Comparison of ENCODE assay signal across 2 cellular contexts in the genomic region with DNA sequence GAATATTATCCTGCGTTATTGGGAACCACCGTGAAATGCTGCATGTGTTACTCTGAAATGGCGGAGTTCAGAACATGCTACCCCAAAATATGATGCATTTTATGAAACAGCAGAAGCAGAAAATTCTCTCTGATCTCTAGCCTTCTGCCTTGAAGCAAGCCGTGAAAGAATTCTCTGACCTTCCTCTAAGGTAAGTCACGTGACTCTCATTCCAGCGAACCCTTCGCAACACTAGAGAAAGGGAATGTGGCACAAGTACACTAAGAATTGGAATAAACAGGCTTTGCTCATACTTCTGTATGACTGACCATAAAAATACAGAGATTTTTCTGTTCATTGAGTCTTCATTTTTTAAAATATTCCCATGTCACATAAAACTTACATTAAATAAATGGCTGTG.
TF ChIP-seq lines count a peak whose summit lies in the region.

No MANE protein-coding gene starts in this region.

TF ChIP-seq in HepG2, 621 proteins besides CTCF, POLR2A, EP300 and RAD21:
- peak; percentile 77 for TF ChIP-seq RAD51 (IDR thresholded peaks at IDR 0.05; ENCODE audit: borderline replicate concordance)
- TF ChIP-seq, protein P1, sequence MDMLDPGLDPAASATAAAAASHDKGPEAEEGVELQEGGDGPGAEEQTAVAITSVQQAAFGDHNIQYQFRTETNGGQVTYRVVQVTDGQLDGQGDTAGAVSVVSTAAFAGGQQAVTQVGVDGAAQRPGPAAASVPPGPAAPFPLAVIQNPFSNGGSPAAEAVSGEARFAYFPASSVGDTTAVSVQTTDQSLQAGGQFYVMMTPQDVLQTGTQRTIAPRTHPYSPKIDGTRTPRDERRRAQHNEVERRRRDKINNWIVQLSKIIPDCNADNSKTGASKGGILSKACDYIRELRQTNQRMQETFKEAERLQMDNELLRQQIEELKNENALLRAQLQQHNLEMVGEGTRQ (IDR thresholded peaks at IDR 0.05; ENCODE audit: low read depth, low read length) = peak; percentile 62
- TF ChIP-seq, protein P1 (CRISPR knock-in tag; IDR thresholded peaks at IDR 0.05; ENCODE audit: borderline replicate concordance) = no peak
- TF ChIP-seq, protein P2, sequence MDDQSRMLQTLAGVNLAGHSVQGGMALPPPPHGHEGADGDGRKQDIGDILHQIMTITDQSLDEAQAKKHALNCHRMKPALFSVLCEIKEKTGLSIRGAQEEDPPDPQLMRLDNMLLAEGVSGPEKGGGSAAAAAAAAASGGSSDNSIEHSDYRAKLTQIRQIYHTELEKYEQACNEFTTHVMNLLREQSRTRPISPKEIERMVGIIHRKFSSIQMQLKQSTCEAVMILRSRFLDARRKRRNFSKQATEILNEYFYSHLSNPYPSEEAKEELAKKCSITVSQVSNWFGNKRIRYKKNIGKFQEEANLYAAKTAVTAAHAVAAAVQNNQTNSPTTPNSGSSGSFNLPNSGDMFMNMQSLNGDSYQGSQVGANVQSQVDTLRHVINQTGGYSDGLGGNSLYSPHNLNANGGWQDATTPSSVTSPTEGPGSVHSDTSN (CRISPR knock-in tag; IDR thresholded peaks at IDR 0.05; ENCODE audit: borderline replicate concordance) = no peak

TF ChIP-seq in H1, 55 proteins besides CTCF, POLR2A, EP300 and RAD21:
- TF ChIP-seq GABPA (IDR thresholded peaks at IDR 0.05; ENCODE audit: borderline replicate concordance, insufficient read depth, low read length) (no peak), BACH1 (IDR thresholded peaks at IDR 0.05; ENCODE audit: low read length) (no peak), CREB1 (IDR thresholded peaks at IDR 0.05) (no peak), SP2 (IDR thresholded peaks at IDR 0.05; ENCODE audit: low read length) (no peak), JUN (IDR thresholded peaks at IDR 0.05; ENCODE audit: low read depth, low read length) (no peak), POU5F1 (IDR thresholded peaks at IDR 0.05; ENCODE audit: low read depth, low read length) (no peak), NANOG (IDR thresholded peaks at IDR 0.05; ENCODE audit: insufficient read depth, low read depth, low read length, poor library complexity, severe bottlenecking) (no peak), TAF1 (IDR thresholded peaks at IDR 0.05; ENCODE audit: low read depth, low read length) (no peak), TEAD4 (IDR thresholded peaks at IDR 0.05; ENCODE audit: low read depth, low read length) (no peak), CHD2 (IDR thresholded peaks at IDR 0.05; ENCODE audit: low read length) (no peak), EZH2 (IDR thresholded peaks at IDR 0.05; ENCODE audit: low read depth, low read length, severe bottlenecking) (no peak), TCF12 (IDR thresholded peaks at IDR 0.05; ENCODE audit: low read depth, low read length) (no peak)
- TF ChIP-seq, protein P3, sequence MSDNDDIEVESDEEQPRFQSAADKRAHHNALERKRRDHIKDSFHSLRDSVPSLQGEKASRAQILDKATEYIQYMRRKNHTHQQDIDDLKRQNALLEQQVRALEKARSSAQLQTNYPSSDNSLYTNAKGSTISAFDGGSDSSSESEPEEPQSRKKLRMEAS (IDR thresholded peaks at IDR 0.05) = no peak
- TF ChIP-seq, protein P1 (IDR thresholded peaks at IDR 0.05; ENCODE audit: low read length) = no peak
- TF ChIP-seq, protein P4, sequence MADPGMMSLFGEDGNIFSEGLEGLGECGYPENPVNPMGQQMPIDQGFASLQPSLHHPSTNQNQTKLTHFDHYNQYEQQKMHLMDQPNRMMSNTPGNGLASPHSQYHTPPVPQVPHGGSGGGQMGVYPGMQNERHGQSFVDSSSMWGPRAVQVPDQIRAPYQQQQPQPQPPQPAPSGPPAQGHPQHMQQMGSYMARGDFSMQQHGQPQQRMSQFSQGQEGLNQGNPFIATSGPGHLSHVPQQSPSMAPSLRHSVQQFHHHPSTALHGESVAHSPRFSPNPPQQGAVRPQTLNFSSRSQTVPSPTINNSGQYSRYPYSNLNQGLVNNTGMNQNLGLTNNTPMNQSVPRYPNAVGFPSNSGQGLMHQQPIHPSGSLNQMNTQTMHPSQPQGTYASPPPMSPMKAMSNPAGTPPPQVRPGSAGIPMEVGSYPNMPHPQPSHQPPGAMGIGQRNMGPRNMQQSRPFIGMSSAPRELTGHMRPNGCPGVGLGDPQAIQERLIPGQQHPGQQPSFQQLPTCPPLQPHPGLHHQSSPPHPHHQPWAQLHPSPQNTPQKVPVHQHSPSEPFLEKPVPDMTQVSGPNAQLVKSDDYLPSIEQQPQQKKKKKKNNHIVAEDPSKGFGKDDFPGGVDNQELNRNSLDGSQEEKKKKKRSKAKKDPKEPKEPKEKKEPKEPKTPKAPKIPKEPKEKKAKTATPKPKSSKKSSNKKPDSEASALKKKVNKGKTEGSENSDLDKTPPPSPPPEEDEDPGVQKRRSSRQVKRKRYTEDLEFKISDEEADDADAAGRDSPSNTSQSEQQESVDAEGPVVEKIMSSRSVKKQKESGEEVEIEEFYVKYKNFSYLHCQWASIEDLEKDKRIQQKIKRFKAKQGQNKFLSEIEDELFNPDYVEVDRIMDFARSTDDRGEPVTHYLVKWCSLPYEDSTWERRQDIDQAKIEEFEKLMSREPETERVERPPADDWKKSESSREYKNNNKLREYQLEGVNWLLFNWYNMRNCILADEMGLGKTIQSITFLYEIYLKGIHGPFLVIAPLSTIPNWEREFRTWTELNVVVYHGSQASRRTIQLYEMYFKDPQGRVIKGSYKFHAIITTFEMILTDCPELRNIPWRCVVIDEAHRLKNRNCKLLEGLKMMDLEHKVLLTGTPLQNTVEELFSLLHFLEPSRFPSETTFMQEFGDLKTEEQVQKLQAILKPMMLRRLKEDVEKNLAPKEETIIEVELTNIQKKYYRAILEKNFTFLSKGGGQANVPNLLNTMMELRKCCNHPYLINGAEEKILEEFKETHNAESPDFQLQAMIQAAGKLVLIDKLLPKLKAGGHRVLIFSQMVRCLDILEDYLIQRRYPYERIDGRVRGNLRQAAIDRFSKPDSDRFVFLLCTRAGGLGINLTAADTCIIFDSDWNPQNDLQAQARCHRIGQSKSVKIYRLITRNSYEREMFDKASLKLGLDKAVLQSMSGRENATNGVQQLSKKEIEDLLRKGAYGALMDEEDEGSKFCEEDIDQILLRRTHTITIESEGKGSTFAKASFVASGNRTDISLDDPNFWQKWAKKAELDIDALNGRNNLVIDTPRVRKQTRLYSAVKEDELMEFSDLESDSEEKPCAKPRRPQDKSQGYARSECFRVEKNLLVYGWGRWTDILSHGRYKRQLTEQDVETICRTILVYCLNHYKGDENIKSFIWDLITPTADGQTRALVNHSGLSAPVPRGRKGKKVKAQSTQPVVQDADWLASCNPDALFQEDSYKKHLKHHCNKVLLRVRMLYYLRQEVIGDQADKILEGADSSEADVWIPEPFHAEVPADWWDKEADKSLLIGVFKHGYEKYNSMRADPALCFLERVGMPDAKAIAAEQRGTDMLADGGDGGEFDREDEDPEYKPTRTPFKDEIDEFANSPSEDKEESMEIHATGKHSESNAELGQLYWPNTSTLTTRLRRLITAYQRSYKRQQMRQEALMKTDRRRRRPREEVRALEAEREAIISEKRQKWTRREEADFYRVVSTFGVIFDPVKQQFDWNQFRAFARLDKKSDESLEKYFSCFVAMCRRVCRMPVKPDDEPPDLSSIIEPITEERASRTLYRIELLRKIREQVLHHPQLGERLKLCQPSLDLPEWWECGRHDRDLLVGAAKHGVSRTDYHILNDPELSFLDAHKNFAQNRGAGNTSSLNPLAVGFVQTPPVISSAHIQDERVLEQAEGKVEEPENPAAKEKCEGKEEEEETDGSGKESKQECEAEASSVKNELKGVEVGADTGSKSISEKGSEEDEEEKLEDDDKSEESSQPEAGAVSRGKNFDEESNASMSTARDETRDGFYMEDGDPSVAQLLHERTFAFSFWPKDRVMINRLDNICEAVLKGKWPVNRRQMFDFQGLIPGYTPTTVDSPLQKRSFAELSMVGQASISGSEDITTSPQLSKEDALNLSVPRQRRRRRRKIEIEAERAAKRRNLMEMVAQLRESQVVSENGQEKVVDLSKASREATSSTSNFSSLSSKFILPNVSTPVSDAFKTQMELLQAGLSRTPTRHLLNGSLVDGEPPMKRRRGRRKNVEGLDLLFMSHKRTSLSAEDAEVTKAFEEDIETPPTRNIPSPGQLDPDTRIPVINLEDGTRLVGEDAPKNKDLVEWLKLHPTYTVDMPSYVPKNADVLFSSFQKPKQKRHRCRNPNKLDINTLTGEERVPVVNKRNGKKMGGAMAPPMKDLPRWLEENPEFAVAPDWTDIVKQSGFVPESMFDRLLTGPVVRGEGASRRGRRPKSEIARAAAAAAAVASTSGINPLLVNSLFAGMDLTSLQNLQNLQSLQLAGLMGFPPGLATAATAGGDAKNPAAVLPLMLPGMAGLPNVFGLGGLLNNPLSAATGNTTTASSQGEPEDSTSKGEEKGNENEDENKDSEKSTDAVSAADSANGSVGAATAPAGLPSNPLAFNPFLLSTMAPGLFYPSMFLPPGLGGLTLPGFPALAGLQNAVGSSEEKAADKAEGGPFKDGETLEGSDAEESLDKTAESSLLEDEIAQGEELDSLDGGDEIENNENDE (IDR thresholded peaks at IDR 0.05; ENCODE audit: insufficient replicate concordance, low read length) = no peak
